In the genomic region with DNA sequence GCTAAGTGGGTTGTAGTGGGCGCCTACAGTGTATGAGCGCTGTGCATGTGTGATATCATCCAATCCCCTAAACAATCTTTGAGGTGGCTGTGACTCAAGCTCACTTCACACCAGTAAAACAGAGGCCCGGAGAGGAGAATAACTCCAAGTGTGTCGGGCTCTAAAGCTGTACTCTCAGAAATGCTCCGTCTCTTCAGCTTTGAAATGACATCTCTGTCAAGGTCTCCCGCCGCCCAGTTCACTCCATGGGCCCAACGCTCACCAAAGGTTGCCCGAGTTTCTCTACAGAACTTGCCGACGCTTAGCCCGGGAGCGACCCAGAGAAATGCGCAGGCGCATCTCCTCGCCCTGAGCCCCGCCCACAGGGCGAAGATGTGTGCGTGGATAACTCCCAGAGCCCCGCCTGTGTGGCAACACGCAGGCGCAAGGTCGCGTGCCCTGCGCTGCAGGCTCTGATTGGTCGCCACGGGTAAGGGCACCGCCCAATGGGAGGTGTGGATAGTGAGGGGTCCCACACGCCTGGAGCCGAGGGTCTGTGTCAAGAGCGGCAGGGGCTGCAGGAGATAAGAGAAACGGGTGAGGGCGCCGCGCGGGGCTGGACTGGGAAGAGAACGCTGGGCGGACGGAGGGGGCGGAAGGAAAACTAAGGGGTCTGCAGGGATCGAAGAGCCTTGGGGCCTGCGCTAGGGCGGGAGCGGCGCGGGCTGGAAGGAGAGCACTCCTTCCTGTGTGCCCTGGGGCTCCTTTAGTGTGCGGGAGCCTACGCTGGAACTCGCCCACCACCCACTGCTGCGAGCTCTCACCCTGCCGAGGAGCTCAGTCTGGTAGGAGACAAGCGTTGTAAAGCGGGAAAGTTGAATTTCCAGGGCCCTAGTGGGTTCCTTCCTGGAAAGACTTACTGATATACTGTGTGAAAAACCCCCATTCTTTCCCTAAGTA, we compare ENCODE assay signal across 8 cellular contexts. TPM values are rescaled to one million over a fixed set of nuclear protein-coding genes. Genes with fewer than 3 reads are reported as not detected.
DNase-seq lines count a peak whose midpoint lies in the region; ATAC-seq, FAIRE-seq and TF ChIP-seq lines count a peak whose summit lies in the region.

A gene with protein sequence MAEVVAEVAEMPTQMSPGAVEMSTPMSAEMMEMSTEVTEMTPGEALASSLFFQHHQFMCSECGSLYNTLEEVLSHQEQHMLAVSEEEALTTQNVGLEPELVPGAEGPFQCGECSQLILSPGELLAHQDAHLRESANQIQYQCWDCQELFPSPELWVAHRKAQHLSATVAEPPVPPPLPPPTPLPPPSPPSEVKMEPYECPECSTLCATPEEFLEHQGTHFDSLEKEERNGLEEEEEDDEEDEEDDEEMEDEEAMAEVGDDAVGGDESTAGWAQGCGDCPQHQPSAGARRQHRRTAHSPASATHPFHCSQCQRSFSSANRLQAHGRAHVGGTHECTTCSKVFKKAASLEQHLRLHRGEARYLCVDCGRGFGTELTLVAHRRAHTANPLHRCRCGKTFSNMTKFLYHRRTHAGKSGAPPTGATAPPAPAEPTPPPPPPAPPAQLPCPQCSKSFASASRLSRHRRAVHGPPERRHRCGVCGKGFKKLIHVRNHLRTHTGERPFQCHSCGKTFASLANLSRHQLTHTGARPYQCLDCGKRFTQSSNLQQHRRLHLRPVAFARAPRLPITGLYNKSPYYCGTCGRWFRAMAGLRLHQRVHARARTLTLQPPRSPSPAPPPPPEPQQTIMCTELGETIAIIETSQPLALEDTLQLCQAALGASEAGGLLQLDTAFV (plus strand): TSS at position 501 of the 939 bp plus-strand sequence. CDS start 4,092 bp downstream, outside the sequence.

- no peaks in the 10 kb centered on the region for H3K9me3 ChIP-seq in IMR-90 (ENCODE audit: control insufficient read depth, insufficient read depth, low read length)
- H3K9me3 ChIP-seq in OCI-LY7 (ENCODE audit: low read length): no peaks in the 10 kb centered on the region
- no peaks in the 10 kb centered on the region for H3K9me3 ChIP-seq in endothelial cell of umbilical vein (replicated peaks; ENCODE audit: control insufficient read depth, insufficient read depth, low read length)

- TF ChIP-seq POLR2A in IMR-90 (IDR thresholded peaks at IDR 0.05; ENCODE audit: low read depth, low read length) (peak; percentile 88), endothelial cell of umbilical vein (IDR thresholded peaks at IDR 0.05; ENCODE audit: low read depth, low read length) (peak; percentile 74)

- no peaks in the 10 kb centered on the region for H3K9me2 ChIP-seq in OCI-LY7 (ENCODE audit: insufficient read depth, low read length)

- H2AK5ac ChIP-seq in IMR-90 (ENCODE audit: low read depth, low read length): peak within 1 kb of the TSS; percentile 90

- H4K8ac ChIP-seq in IMR-90 (ENCODE audit: low read depth in 2 of 2, low read length in 2 of 2): peak within 1 kb of the TSS; percentile 80 to 92

- H2AK9ac ChIP-seq in IMR-90 (replicated peaks; ENCODE audit: low read depth, low read length, poor library complexity): peak within 1 kb of the TSS; percentile 94

- intact Hi-C loops in IMR-90 (cut with micrococcal nuclease) (loop anchor here (2.0 kb wide), 1 partner anchor 23 kb away; a partner anchor contains a TSS), OCI-LY7 (cut with micrococcal nuclease; ENCODE audit: unreplicated experiment) (no loop called here), endothelial cell of umbilical vein (cut with micrococcal nuclease) (loop anchor here (1.0 kb wide), 1 partner anchor 22 kb away; a partner anchor contains a TSS)

- peak; percentile 97 for FAIRE-seq in endothelial cell of umbilical vein (lab: Jason Lieb, UNC)

- H3K9ac ChIP-seq in IMR-90 (ENCODE audit: low read depth, low read length) (peak within 1 kb of the TSS; percentile 92), endothelial cell of umbilical vein (replicated peaks; ENCODE audit: extremely low read depth, insufficient read depth, low read length) (peak within 1 kb of the TSS; percentile 93)

- H3K56ac ChIP-seq in IMR-90 (ENCODE audit: extremely low read depth, insufficient read depth, low read length): peak within 1 kb of the TSS; percentile 84

- DNase-seq in DMS 273 (lab: John Stamatoyannopoulos, UW; ENCODE audit: unreplicated experiment) (peak; percentile 99), IMR-90 (peak; percentile 97), OCI-LY7 (ENCODE audit: low spot score) (peak; percentile 99), endothelial cell of umbilical vein (ENCODE audit: low read depth, low spot score) (peak; percentile 99), midbrain (lab: John Stamatoyannopoulos, UW) (peak; percentile 96)
- peak; percentile 96 for DNase-seq in activated CD8-positive, alpha-beta memory T cell treated with anti-CD3 and anti-CD28 coated beads, Interleukin-2, amount 50 U/mL, for 48 hours
- peak; percentile 97 to 98 for DNase-seq in stimulated activated CD8-positive, alpha-beta memory T cell treated with anti-CD3 and anti-CD28 coated beads, Interleukin-15, amount 100 ng/mL, for 48 hours (ENCODE audit: low read depth in 2 of 2)

- H3K4ac ChIP-seq in IMR-90 (ENCODE audit: low read depth, low read length): peak within 1 kb of the TSS; percentile 85

- POLR2A ChIA-PET in IMR-90 (lab: Charles Lee; ENCODE audit: unreplicated experiment): no interaction called here
- POLR2A ChIA-PET in OCI-LY7 (lab: Charles Lee): interaction anchor here (0.6 to 2.8 kb wide), 3 partner anchors 14 to 101 kb away, joined by 3 to 7 read pairs (median 4); a partner anchor contains a TSS
- POLR2A ChIA-PET in endothelial cell of umbilical vein (lab: Charles Lee): no interaction called here

- peaks cover 11% of the 10 kb centered on the region for H3K4me1 ChIP-seq in IMR-90 (ENCODE audit: control insufficient read depth, insufficient read depth, low read length)
- H3K4me1 ChIP-seq in OCI-LY7 (ENCODE audit: insufficient read depth, low read length, poor library complexity, severe bottlenecking): peaks cover 42% of the 10 kb centered on the region
- peaks cover 24% of the 10 kb centered on the region for H3K4me1 ChIP-seq in endothelial cell of umbilical vein (ENCODE audit: control insufficient read depth, extremely low read depth, insufficient read depth, low read length)

- peak within 1 kb of the TSS; percentile 68 for H4K5ac ChIP-seq in IMR-90 (ENCODE audit: low read depth, low read length)

- peak within 1 kb of the TSS; percentile 70 for H3K4me3 ChIP-seq in IMR-90 (ENCODE audit: insufficient read depth, low read depth, low read length)
- H3K4me3 ChIP-seq in OCI-LY7 (ENCODE audit: low read depth, low read length, poor library complexity, severe bottlenecking): peak within 1 kb of the TSS; percentile 82
- H3K4me3 ChIP-seq in endothelial cell of umbilical vein (replicated peaks in 1 of 3; ENCODE audit: insufficient read depth in 1 of 3, low read depth in 1 of 3, low read length in 3 of 3): peak within 1 kb of the TSS; percentile 63 to 90 (median 83)

- H3K18ac ChIP-seq in IMR-90 (ENCODE audit: low read depth, low read length): peak within 1 kb of the TSS; percentile 22; the same call in 1 of the 2 replicates

- peak within 1 kb of the TSS; percentile 86 for H3K23ac ChIP-seq in IMR-90 (ENCODE audit: low read depth, low read length)

- H3K27ac ChIP-seq in IMR-90 (ENCODE audit: insufficient read depth, low read length) (peak within 1 kb of the TSS; percentile 82), OCI-LY7 (ENCODE audit: low read depth, low read length, poor library complexity, severe bottlenecking) (peak within 1 kb of the TSS; percentile 65), endothelial cell of umbilical vein (ENCODE audit: insufficient read depth, low read depth, low read length) (peak within 1 kb of the TSS; percentile 54)

- dilution Hi-C loops in IMR-90 (cut with HindIII; ENCODE audit: low sequenced_read_pairs, unreplicated experiment): no loop called here
- dilution Hi-C loops in endothelial cell of umbilical vein (cut with MboI; ENCODE audit: extremely low pct_ligation_motif_present, low sequenced_read_pairs): no loop called here

- peak within 1 kb of the TSS; percentile 9; the same call in 1 of the 2 replicates for H2BK20ac ChIP-seq in IMR-90 (ENCODE audit: low read depth, low read length)

- TF ChIP-seq CTCF in IMR-90 (conservative IDR thresholded peaks at IDR 0.05; ENCODE audit: low read depth, low read length) (peak; percentile 10; the same call in 1 of the 2 replicates), OCI-LY7 (conservative IDR thresholded peaks at IDR 0.05; ENCODE audit: low read length) (peak; percentile 41; the same call in 1 of the 2 replicates), endothelial cell of umbilical vein (IDR thresholded peaks at IDR 0.05; ENCODE audit: extremely low read depth in 1 of 2, insufficient read depth in 1 of 2, low read depth in 1 of 2, low read length in 2 of 2) (no peak)

- H2BK120ac ChIP-seq in IMR-90 (ENCODE audit: low read depth, low read length): peak within 1 kb of the TSS; percentile 66; the same call in 1 of the 2 replicates

- peak within 1 kb of the TSS; percentile 83 for H4K91ac ChIP-seq in IMR-90 (ENCODE audit: insufficient read depth, low read depth, low read length)

- in situ Hi-C loops in IMR-90 (cut with MboI; ENCODE audit: low sequenced_read_pairs): no loop called here

- H3K79me2 ChIP-seq in OCI-LY7 (ENCODE audit: insufficient read depth, low read depth, low read length) (peaks cover 51% of the 10 kb centered on the region), endothelial cell of umbilical vein (ENCODE audit: control insufficient read depth, insufficient read depth, low read length) (peaks cover 50% of the 10 kb centered on the region)

- H3K9me1 ChIP-seq in IMR-90 (ENCODE audit: insufficient read depth, low read length): peaks cover 7% of the 10 kb centered on the region
- no peaks in the 10 kb centered on the region for H3K9me1 ChIP-seq in endothelial cell of umbilical vein (replicated peaks; ENCODE audit: control insufficient read depth, extremely low read depth, insufficient read depth, low read length)

- H2BK5ac ChIP-seq in IMR-90 (ENCODE audit: low read depth, low read length, poor library complexity, severe bottlenecking): peak within 1 kb of the TSS; percentile 83

- peak within 1 kb of the TSS; percentile 88 for H2AFZ ChIP-seq in IMR-90 (replicated peaks; ENCODE audit: low read length, poor library complexity)
- peak within 1 kb of the TSS; percentile 44 for H2AFZ ChIP-seq in OCI-LY7 (ENCODE audit: low read length)
- H2AFZ ChIP-seq in endothelial cell of umbilical vein (ENCODE audit: low read depth, low read length): peak within 1 kb of the TSS; percentile 62

- H2BK15ac ChIP-seq in IMR-90 (ENCODE audit: low read depth, low read length): peak within 1 kb of the TSS; percentile 21; the same call in 1 of the 3 replicates

- H4K20me1 ChIP-seq in IMR-90 (ENCODE audit: insufficient read depth, low read length): peaks cover 20% of the 10 kb centered on the region
- H4K20me1 ChIP-seq in OCI-LY7 (ENCODE audit: insufficient read depth, low read length): peaks cover 10% of the 10 kb centered on the region; the same call in 1 of the 2 replicates
- H4K20me1 ChIP-seq in endothelial cell of umbilical vein (replicated peaks; ENCODE audit: control insufficient read depth, extremely low read depth, insufficient read depth, low read length): no peaks in the 10 kb centered on the region

- TF ChIP-seq RAD21 in IMR-90 (IDR thresholded peaks at IDR 0.05; ENCODE audit: low read length): peak; percentile 11

- no peaks in the 10 kb centered on the region for H3K27me3 ChIP-seq in IMR-90 (ENCODE audit: control insufficient read depth, insufficient read depth, low read length)
- H3K27me3 ChIP-seq in endothelial cell of umbilical vein (ENCODE audit: control insufficient read depth in 2 of 2, insufficient read depth in 2 of 2, low read length in 2 of 2): no peaks in the 10 kb centered on the region

- H3K79me1 ChIP-seq in IMR-90 (ENCODE audit: low read depth in 1 of 2, low read length in 2 of 2): peaks cover 25 to 80% of the 10 kb centered on the region in 2 experiments

- ATAC-seq in GM21528 (IDR thresholded peaks at IDR 0.05; ENCODE audit: low FRiP score, unreplicated experiment): peak; percentile 70
- peak; percentile 86 for ATAC-seq in IMR-90 (ENCODE audit: low read depth)

- H3K4me2 ChIP-seq in IMR-90 (ENCODE audit: low read depth, low read length) (peak within 1 kb of the TSS; percentile 83), OCI-LY7 (ENCODE audit: low read length) (peak within 1 kb of the TSS; percentile 93), endothelial cell of umbilical vein (ENCODE audit: insufficient read depth, low read length) (peak within 1 kb of the TSS; percentile 90)

- BruUV-seq in IMR-90 (replicated peaks; lab: Mats Ljungman, UMichigan) (no TSS peak), OCI-LY7 (replicated peaks; lab: Mats Ljungman, UMichigan) (TSS peak; percentile 88), endothelial cell of umbilical vein (replicated peaks; lab: Mats Ljungman, UMichigan) (TSS peak; percentile 53)

- H3K36me3 ChIP-seq in IMR-90 (ENCODE audit: control insufficient read depth, insufficient read depth, low read length) (peaks cover 12% of the 10 kb centered on the region), OCI-LY7 (ENCODE audit: insufficient read depth, low read length) (peaks cover 28% of the 10 kb centered on the region), endothelial cell of umbilical vein (ENCODE audit: control insufficient read depth in 2 of 2, extremely low read depth in 1 of 2, insufficient read depth in 2 of 2, low read length in 2 of 2) (peaks cover 10 to 14% of the 10 kb centered on the region in 2 experiments)

- WGBS in IMR-90 (ENCODE audit: extremely low coverage in 2 of 2, insufficient read length in 1 of 2), 2 experiments: 0% methylated on average over 16 of the region's 53 CpGs; no CpG with 5 or more reads in 1 of the 2 experiments

- H3K14ac ChIP-seq in IMR-90 (replicated peaks; ENCODE audit: low read depth, low read length): peak within 1 kb of the TSS; percentile 88

- CTCF ChIA-PET in IMR-90 (lab: Yijun Ruan, JAX): interaction anchor here (0.6 kb wide), 1 partner anchor 15 kb away, joined by 3 read pairs; no protein-coding TSS in a partner anchor
- CTCF ChIA-PET in OCI-LY7 (lab: Charles Lee; ENCODE audit: unreplicated experiment): no interaction called here
- CTCF ChIA-PET in endothelial cell of umbilical vein (lab: Charles Lee): interaction anchor here (0.6 to 1.5 kb wide), 6 partner anchors 13 to 88 kb away, joined by 3 to 5 read pairs (median 4); a partner anchor contains a TSS

RNA-seq across cellular contexts. Expression of the gene that starts here (rescaled TPM):
- total RNA-seq in IMR-90 (2012; rRNA removed): 13.6 and 14.2 TPM in 2 replicates
- polyA plus RNA-seq in IMR-90 (2012; rRNA removed): 6.8 and 7.3 TPM in 2 replicates
- 3.2 and 6.0 TPM in 2 replicates for polyA plus RNA-seq in IMR-90 (2012; cell fraction: cytosol; rRNA removed)
- polyA plus RNA-seq in IMR-90 (2012; cell fraction: nucleus; rRNA removed; ENCODE audit: low replicate concordance): 5.4 and 9.9 TPM in 2 replicates
- total RNA-seq in OCI-LY7 (2014; rRNA removed; shearing (Covaris generic)): 8.4 and 9.0 TPM in 2 replicates
- total RNA-seq in OCI-LY7 (2022): 12.7 and 14.8 TPM in 2 replicates
- 13.3 and 13.4 TPM in 2 replicates for total RNA-seq in endothelial cell of umbilical vein
- 6.5 and 8.0 TPM in 2 replicates for polyA plus RNA-seq in endothelial cell of umbilical vein
- 3.5 and 3.7 TPM in 2 replicates for polyA plus RNA-seq in endothelial cell of umbilical vein (2011; cell fraction: cytosol; rRNA removed)
- polyA plus RNA-seq in endothelial cell of umbilical vein (2011; cell fraction: nucleus; rRNA removed): 4.0 and 4.5 TPM in 2 replicates
- 8.1 and 8.7 TPM in 2 replicates for polyA plus RNA-seq in endothelial cell of umbilical vein (2012)
- polyA minus RNA-seq in endothelial cell of umbilical vein: 10.5 and 13.9 TPM in 2 replicates
- polyA minus RNA-seq in endothelial cell of umbilical vein (2011; cell fraction: cytosol; rRNA and poly(A)+ RNA removed): 3.8 TPM
- polyA minus RNA-seq in endothelial cell of umbilical vein (2011; cell fraction: nucleus; rRNA and poly(A)+ RNA removed): 6.1 and 6.9 TPM in 2 replicates

Comparison
In these comparisons a context has a peak if more than half of its experiments do, and no peak if none do; other contexts are left out.
1. Peak in every context shown above with its lines: DNase-seq, ATAC-seq, H3K4me3 ChIP-seq and H3K27ac ChIP-seq.
2. CTCF ChIP-seq: peak in IMR-90 (single experiment) and OCI-LY7 (single experiment); none in endothelial cell of umbilical vein (0 of 2).